ENCODE assay signal across 2 cellular contexts in the genomic region with DNA sequence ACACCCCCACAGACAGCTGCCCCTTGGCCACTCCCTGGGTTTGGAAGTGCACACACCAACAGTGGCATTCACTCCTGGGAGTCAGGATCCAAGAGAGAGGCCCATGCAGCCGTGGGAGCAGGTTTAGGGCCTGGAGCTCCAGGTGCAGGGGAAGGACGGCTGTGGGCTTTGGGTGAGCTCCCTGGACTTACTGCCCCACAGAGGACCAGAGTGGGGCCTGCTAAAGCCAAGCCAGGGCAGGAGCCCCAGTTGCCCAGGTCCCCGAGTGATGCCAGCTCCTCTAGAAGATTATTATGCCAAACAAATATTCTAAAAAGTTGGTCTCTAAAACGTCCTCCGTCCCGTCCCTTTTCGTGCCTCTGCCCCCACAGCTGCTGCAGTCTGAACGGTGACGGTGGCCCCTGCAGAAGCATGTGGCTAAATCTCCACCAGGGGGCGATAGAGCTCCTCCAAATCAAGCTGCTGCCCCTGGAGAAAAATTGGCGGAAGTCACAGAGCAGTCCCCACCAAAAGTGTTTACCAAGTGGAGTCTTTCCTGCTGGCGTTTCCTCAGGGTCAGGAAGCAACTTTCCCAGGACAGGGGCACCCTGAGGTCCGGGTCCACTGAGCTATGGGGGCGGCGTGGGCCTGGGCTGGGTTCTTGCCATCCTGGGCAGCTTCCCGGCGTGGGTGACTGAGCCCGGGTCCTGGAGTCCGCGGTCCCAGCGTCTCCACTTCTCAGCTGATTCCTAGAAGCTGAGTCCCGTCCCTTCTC.
TF ChIP-seq lines count a peak whose summit lies in the region.

No MANE protein-coding gene starts in this region.

TF ChIP-seq in HCT116, 20 proteins besides CTCF, POLR2A, EP300 and RAD21:
- TF ChIP-seq POLR2AphosphoS5 (IDR thresholded peaks at IDR 0.05; ENCODE audit: low read depth, low read length) (peak; percentile 50; the same call in 1 of the 2 replicates), EGR1 (IDR thresholded peaks at IDR 0.05; ENCODE audit: low read depth) (no peak)
TF ChIP-seq in HCT116: peak in this region for 1.

TF ChIP-seq in GM12878, 131 proteins besides CTCF, POLR2A, EP300 and RAD21 (continues in another document):
- TF ChIP-seq, protein P1, sequence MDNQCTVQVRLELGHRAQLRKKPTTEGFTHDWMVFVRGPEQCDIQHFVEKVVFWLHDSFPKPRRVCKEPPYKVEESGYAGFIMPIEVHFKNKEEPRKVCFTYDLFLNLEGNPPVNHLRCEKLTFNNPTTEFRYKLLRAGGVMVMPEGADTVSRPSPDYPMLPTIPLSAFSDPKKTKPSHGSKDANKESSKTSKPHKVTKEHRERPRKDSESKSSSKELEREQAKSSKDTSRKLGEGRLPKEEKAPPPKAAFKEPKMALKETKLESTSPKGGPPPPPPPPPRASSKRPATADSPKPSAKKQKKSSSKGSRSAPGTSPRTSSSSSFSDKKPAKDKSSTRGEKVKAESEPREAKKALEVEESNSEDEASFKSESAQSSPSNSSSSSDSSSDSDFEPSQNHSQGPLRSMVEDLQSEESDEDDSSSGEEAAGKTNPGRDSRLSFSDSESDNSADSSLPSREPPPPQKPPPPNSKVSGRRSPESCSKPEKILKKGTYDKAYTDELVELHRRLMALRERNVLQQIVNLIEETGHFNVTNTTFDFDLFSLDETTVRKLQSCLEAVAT (IDR thresholded peaks at IDR 0.05), result no peak
- TF ChIP-seq ZNF207 (IDR thresholded peaks at IDR 0.05; ENCODE audit: borderline replicate concordance) (peak; percentile 18; the same call in 1 of the 2 replicates), ZNF24 (IDR thresholded peaks at IDR 0.05) (no peak), TCF12 (IDR thresholded peaks at IDR 0.05; ENCODE audit: low read depth, low read length) (0 out of 2 replicates have a peak, but pooled peaks have one; percentile 26), MEF2A (IDR thresholded peaks at IDR 0.05; ENCODE audit: insufficient read depth, low read depth, low read length) (no peak), FOS (IDR thresholded peaks at IDR 0.05; ENCODE audit: borderline replicate concordance, extremely low read depth, insufficient read length) (no peak), CHD4 (IDR thresholded peaks at IDR 0.05) (no peak), MYC (IDR thresholded peaks at IDR 0.05; ENCODE audit: insufficient read depth, insufficient read length, insufficient replicate concordance, low read length, severe bottlenecking) (no peak), CBX3 (IDR thresholded peaks at IDR 0.05; ENCODE audit: borderline replicate concordance, low read depth) (no peak), MYB (IDR thresholded peaks at IDR 0.05; ENCODE audit: borderline replicate concordance, low read depth, low read length) (no peak), BRCA1 (IDR thresholded peaks at IDR 0.05; ENCODE audit: low read depth, low read length) (no peak), IKZF2 (IDR thresholded peaks at IDR 0.05) (peak; percentile 68 to 70), ESRRA (IDR thresholded peaks at IDR 0.05; ENCODE audit: low read length) (no peak), SUZ12 (IDR thresholded peaks at IDR 0.05; ENCODE audit: unreplicated experiment) (no peak), HCFC1 (IDR thresholded peaks at IDR 0.05; ENCODE audit: low read length) (no peak), ZNF384 (IDR thresholded peaks at IDR 0.05; ENCODE audit: borderline replicate concordance, low read depth, low read length) (no peak), SREBF2 (IDR thresholded peaks at IDR 0.05; ENCODE audit: low read length) (no peak), KDM1A (IDR thresholded peaks at IDR 0.05; ENCODE audit: borderline replicate concordance) (no peak), ZSCAN29 (IDR thresholded peaks at IDR 0.05) (no peak), EED (IDR thresholded peaks at IDR 0.05; ENCODE audit: low read depth) (peak; percentile 59), RCOR1 (conservative IDR thresholded peaks at IDR 0.05; ENCODE audit: low read depth, low read length) (no peak), BMI1 (IDR thresholded peaks at IDR 0.05; ENCODE audit: borderline replicate concordance) (no peak), NR2F1 (conservative IDR thresholded peaks at IDR 0.05) (no peak), CHD1 (IDR thresholded peaks at IDR 0.05; ENCODE audit: low read depth, low read length) (no peak), ATF7 (IDR thresholded peaks at IDR 0.05; ENCODE audit: low read depth) (no peak), STAT1 (conservative IDR thresholded peaks at IDR 0.05) (no peak), SMC3 (IDR thresholded peaks at IDR 0.05; ENCODE audit: borderline replicate concordance, low read length) (peak; percentile 90), SMAD1 (IDR thresholded peaks at IDR 0.05; ENCODE audit: low read depth, partially characterized antibody) (no peak), NR2C2 (IDR thresholded peaks at IDR 0.05; ENCODE audit: borderline replicate concordance, control insufficient read depth, insufficient read length, low read depth) (no peak), RB1 (IDR thresholded peaks at IDR 0.05; ENCODE audit: borderline replicate concordance) (no peak), HDAC2 (IDR thresholded peaks at IDR 0.05) (no peak), SRF (IDR thresholded peaks at IDR 0.05; ENCODE audit: low read depth in 2 of 2, low read length in 2 of 2) (0 out of 4 replicates have a peak, but pooled peaks of 1 of the 2 experiments have one; percentile 23), BHLHE40 (IDR thresholded peaks at IDR 0.05; ENCODE audit: borderline replicate concordance in 1 of 2, low read depth in 2 of 2, low read length in 1 of 2) (0 out of 4 replicates have a peak, but pooled peaks of 1 of the 2 experiments have one; percentile 3), TAF1 (IDR thresholded peaks at IDR 0.05; ENCODE audit: borderline replicate concordance, low read depth, low read length) (no peak), NFXL1 (IDR thresholded peaks at IDR 0.05; ENCODE audit: borderline replicate concordance) (no peak), CBX5 (IDR thresholded peaks at IDR 0.05; ENCODE audit: low read depth) (no peak), CREB1 (IDR thresholded peaks at IDR 0.05; ENCODE audit: low read depth) (peak; percentile 55; the same call in 1 of the 2 replicates), ZBTB4 (CRISPR knock-in tag; IDR thresholded peaks at IDR 0.05) (no peak), EZH2 (IDR thresholded peaks at IDR 0.05; ENCODE audit: borderline replicate concordance, control insufficient read depth, low read depth, low read length) (no peak), NBN (IDR thresholded peaks at IDR 0.05) (0 out of 2 replicates have a peak, but pooled peaks have one; percentile 55), BACH1 (IDR thresholded peaks at IDR 0.05; ENCODE audit: borderline replicate concordance) (no peak), YY1 (IDR thresholded peaks at IDR 0.05; ENCODE audit: low read depth, low read length) (peak; percentile 85), MTA2 (IDR thresholded peaks at IDR 0.05; ENCODE audit: low read depth) (no peak), CBFB (IDR thresholded peaks at IDR 0.05; ENCODE audit: low read depth) (no peak), EGR1 (IDR thresholded peaks at IDR 0.05; ENCODE audit: borderline replicate concordance in 1 of 2, low read depth in 2 of 2, low read length in 2 of 2) (no peak), KLF5 (IDR thresholded peaks at IDR 0.05; ENCODE audit: partially characterized antibody) (no peak), MAX (IDR thresholded peaks at IDR 0.05; ENCODE audit: low read depth, low read length) (peak; percentile 42; the same call in 1 of the 2 replicates), FOXM1 (IDR thresholded peaks at IDR 0.05; ENCODE audit: low read depth, low read length) (no peak), IKZF1 (conservative IDR thresholded peaks at IDR 0.05) (peak; percentile 88), E4F1 (IDR thresholded peaks at IDR 0.05; ENCODE audit: borderline replicate concordance, partially characterized antibody) (no peak), PKNOX1 (IDR thresholded peaks at IDR 0.05) (no peak), TCF3 (IDR thresholded peaks at IDR 0.05; ENCODE audit: borderline replicate concordance, insufficient read depth, low read depth, low read length) (no peak), LARP7 (IDR thresholded peaks at IDR 0.05) (no peak)
- TF ChIP-seq, protein P2, sequence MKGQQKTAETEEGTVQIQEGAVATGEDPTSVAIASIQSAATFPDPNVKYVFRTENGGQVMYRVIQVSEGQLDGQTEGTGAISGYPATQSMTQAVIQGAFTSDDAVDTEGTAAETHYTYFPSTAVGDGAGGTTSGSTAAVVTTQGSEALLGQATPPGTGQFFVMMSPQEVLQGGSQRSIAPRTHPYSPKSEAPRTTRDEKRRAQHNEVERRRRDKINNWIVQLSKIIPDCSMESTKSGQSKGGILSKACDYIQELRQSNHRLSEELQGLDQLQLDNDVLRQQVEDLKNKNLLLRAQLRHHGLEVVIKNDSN (IDR thresholded peaks at IDR 0.05; ENCODE audit: borderline replicate concordance, extremely low read length, insufficient read depth, low read depth, low read length), result no peak
- TF ChIP-seq, protein P3, sequence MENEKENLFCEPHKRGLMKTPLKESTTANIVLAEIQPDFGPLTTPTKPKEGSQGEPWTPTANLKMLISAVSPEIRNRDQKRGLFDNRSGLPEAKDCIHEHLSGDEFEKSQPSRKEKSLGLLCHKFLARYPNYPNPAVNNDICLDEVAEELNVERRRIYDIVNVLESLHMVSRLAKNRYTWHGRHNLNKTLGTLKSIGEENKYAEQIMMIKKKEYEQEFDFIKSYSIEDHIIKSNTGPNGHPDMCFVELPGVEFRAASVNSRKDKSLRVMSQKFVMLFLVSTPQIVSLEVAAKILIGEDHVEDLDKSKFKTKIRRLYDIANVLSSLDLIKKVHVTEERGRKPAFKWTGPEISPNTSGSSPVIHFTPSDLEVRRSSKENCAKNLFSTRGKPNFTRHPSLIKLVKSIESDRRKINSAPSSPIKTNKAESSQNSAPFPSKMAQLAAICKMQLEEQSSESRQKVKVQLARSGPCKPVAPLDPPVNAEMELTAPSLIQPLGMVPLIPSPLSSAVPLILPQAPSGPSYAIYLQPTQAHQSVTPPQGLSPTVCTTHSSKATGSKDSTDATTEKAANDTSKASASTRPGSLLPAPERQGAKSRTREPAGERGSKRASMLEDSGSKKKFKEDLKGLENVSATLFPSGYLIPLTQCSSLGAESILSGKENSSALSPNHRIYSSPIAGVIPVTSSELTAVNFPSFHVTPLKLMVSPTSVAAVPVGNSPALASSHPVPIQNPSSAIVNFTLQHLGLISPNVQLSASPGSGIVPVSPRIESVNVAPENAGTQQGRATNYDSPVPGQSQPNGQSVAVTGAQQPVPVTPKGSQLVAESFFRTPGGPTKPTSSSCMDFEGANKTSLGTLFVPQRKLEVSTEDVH (IDR thresholded peaks at IDR 0.05; ENCODE audit: low read depth, partially characterized antibody), result no peak
- TF ChIP-seq, protein P4, sequence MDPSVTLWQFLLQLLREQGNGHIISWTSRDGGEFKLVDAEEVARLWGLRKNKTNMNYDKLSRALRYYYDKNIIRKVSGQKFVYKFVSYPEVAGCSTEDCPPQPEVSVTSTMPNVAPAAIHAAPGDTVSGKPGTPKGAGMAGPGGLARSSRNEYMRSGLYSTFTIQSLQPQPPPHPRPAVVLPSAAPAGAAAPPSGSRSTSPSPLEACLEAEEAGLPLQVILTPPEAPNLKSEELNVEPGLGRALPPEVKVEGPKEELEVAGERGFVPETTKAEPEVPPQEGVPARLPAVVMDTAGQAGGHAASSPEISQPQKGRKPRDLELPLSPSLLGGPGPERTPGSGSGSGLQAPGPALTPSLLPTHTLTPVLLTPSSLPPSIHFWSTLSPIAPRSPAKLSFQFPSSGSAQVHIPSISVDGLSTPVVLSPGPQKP (IDR thresholded peaks at IDR 0.05; ENCODE audit: low read depth, low read length), result 0 out of 2 replicates have a peak, but pooled peaks have one; percentile 26
